ENCODE assay signal across 22 cellular contexts in the genomic region with DNA sequence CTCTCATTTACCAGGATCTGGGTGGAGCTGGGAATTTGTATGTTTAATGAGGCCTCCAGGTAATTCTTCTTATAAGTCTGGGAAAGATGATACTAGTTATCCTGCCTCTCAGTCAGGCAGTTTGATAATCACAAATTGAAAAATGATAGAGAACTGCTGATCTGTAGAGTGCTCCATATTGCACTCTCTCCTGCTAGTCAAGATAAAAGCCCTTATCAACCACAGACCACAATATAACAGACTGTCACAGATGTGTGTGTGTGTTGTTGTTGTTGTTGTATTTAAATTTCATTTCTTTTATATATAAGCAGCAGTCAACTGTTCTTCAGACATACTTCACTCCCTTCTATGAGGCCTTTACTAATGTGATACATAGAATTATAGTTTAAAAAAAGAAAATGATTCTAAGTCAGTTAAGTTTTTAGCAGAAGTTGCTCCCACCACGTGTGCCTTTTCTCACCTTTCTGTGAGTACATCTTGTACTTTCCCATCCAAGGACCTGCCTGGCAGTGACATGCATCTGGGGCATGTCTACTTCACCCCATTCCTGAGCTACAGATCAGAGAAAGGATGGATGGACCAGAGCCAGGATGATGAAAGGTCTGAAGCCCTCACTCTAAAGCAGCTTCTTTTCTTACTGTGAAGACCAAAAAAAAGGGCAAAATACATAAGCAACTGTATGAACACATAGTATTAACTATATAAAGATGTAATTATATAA.
"Had no signal": no experiment of that assay in that cellular context is flagged by ENCODE, and none has a peak within 500 bp of the region (broad histone marks: within the 10 kb centered on the region; RNA-seq: fewer than 3 reads in every experiment).

No MANE protein-coding gene starts in this region.

- H3K36me3 ChIP-seq: colonic mucosa, gastroesophageal sphincter, left ventricle myocardium inferior, right atrium auricular region, suprapubic skin, thyroid gland had no signal

- H3K9me3 ChIP-seq: colonic mucosa, gastroesophageal sphincter, left ventricle myocardium inferior, right atrium auricular region, suprapubic skin, thyroid gland had no signal

- ATAC-seq: esophagus mucosa; gastroesophageal sphincter; left cardiac atrium; stimulated activated effector memory CD8-positive, alpha-beta T cell treated with anti-CD3 and anti-CD28 coated beads, Interleukin-12 subunit alpha, Interleukin-12 subunit beta, amount 100 ng/mL, for 72 hours; stimulated activated naive CD8-positive, alpha-beta T cell treated with anti-CD3 and anti-CD28 coated beads, Interleukin-15, Interleukin-2, amounts not matched to agents 100 U/mL and 50 U/mL, for 24 hours had no signal

- H3K27me3 ChIP-seq: colonic mucosa, gastroesophageal sphincter, right atrium auricular region, suprapubic skin, thyroid gland had no signal

- H3K27ac ChIP-seq: colonic mucosa, gastroesophageal sphincter, left ventricle myocardium inferior, right atrium auricular region, suprapubic skin, thyroid gland had no signal

- H3K4me3 ChIP-seq: colonic mucosa, gastroesophageal sphincter, left ventricle myocardium inferior, lung, right atrium auricular region, suprapubic skin, thyroid gland had no signal

- DNase-seq: cerebellar nuclear complex; colonic mucosa; effector CD4-positive, alpha-beta T cell; endodermal cell; glutamatergic neuron; immature natural killer cell; kidney; left cardiac atrium; left ventricle myocardium inferior; mesenchymal stem cell; midbrain; nephron progenitor cell; stimulated activated CD4-positive, alpha-beta T cell treated with anti-CD3 and anti-CD28 coated beads, Interleukin-4, amount 100 ng/mL, for 1 hour; stimulated activated CD8-positive, alpha-beta memory T cell treated with anti-CD3 and anti-CD28 coated beads, Interleukin-4, amount 100 ng/mL, for 48 hours; stimulated activated naive CD8-positive, alpha-beta T cell treated with anti-CD3 and anti-CD28 coated beads, Interleukin-15, Interleukin-2, amounts not matched to agents 100 U/mL and 50 U/mL, for 24 hours; thyroid gland had no signal

- H3K4me1 ChIP-seq: colonic mucosa, gastroesophageal sphincter, suprapubic skin, thyroid gland had no signal
